Comparison of ENCODE assay signal across 34 cellular contexts in genomic region chr7:25294624-25295023, GRCh38.
"Had no signal": no experiment of that assay in that cellular context is flagged by ENCODE, and none has a peak within 500 bp of the region (broad histone marks: within the 10 kb centered on the region; RNA-seq: fewer than 3 reads in every experiment).

No MANE protein-coding gene starts in this region.

- H3K9me3 ChIP-seq: adrenal gland, body of pancreas, colonic mucosa had no signal

- DNase-seq: activated CD4-positive, alpha-beta memory T cell treated with anti-CD3 and anti-CD28 coated beads for 36 hours; activated CD4-positive, alpha-beta T cell treated with anti-CD3 and anti-CD28 coated beads for 36 hours; activated CD4-positive, alpha-beta T cell treated with anti-CD3 and anti-CD28 coated beads, Interleukin-2, amount 10 ng/mL, durations not matched to agents 24 days and 14 days; activated CD4-positive, CD25-positive, alpha-beta regulatory T cell; activated CD4-positive, CD25-positive, alpha-beta regulatory T cell treated with anti-CD3 and anti-CD28 coated beads, Interleukin-2, amount 50 U/mL, for 72 hours; activated CD8-positive, alpha-beta memory T cell treated with anti-CD3 and anti-CD28 coated beads, Interleukin-2, amount 10 ng/mL, durations not matched to agents 7 days and 5 days; activated CD8-positive, alpha-beta memory T cell treated with anti-CD3 and anti-CD28 coated beads, Interleukin-2, amount 50 U/mL, for 4 hours; activated CD8-positive, alpha-beta T cell treated with anti-CD3 and anti-CD28 coated beads, Interleukin-2, amount 10 ng/mL, durations not matched to agents 7 days and 5 days; activated effector memory CD4-positive, alpha-beta T cell treated with anti-CD3 and anti-CD28 coated beads, Interleukin-2, amount 50 U/mL, for 16 hours; activated naive CD4-positive, alpha-beta T cell treated with anti-CD3 and anti-CD28 coated beads for 36 hours; activated naive CD8-positive, alpha-beta T cell treated with anti-CD3 and anti-CD28 coated beads for 36 hours; activated naive CD8-positive, alpha-beta T cell treated with anti-CD3 and anti-CD28 coated beads, Interleukin-2, amount 50 U/mL, for 24 hours; activated T-cell treated with anti-CD3 and anti-CD28 coated beads, Interleukin-2, amount 50 U/mL, for 1 hour; activated T-cell treated with anti-CD3 and anti-CD28 coated beads, Interleukin-2, amount 50 U/mL, for 48 hours; adrenal gland; amygdala; aorta; body of pancreas; caudate nucleus; cerebellar nuclear complex; colonic mucosa; effector CD8-positive, alpha-beta T cell; foreskin fibroblast; head of caudate nucleus; T-helper 1 cell; T-helper 17 cell; T1000 had no signal

- H3K27ac Mint-ChIP-seq: activated CD4-positive, alpha-beta memory T cell treated with anti-CD3 and anti-CD28 coated beads for 36 hours; activated CD4-positive, alpha-beta T cell treated with anti-CD3 and anti-CD28 coated beads for 36 hours; activated CD4-positive, alpha-beta T cell treated with anti-CD3 and anti-CD28 coated beads, Interleukin-2, amount 10 ng/mL, durations not matched to agents 24 days and 14 days; activated CD8-positive, alpha-beta memory T cell treated with anti-CD3 and anti-CD28 coated beads, Interleukin-2, amount 10 ng/mL, durations not matched to agents 7 days and 5 days; activated CD8-positive, alpha-beta T cell treated with anti-CD3 and anti-CD28 coated beads, Interleukin-2, amount 10 ng/mL, durations not matched to agents 7 days and 5 days; activated naive CD4-positive, alpha-beta T cell treated with anti-CD3 and anti-CD28 coated beads for 36 hours; activated naive CD4-positive, alpha-beta T cell treated with anti-CD3 and anti-CD28 coated beads, Interleukin-2, amount 50 U/mL, for 24 hours; activated naive CD8-positive, alpha-beta T cell treated with anti-CD3 and anti-CD28 coated beads for 36 hours; activated naive CD8-positive, alpha-beta T cell treated with anti-CD3 and anti-CD28 coated beads, Interleukin-2, amount 50 U/mL, for 24 hours; activated T-helper 1 cell treated with anti-CD3 and anti-CD28 coated beads, Interleukin-12 subunit alpha, Interleukin-12 subunit beta, Interleukin-2, Interleukin-4 antibody, amounts not matched to agents 30 ng/mL and 10 ng/mL and 1 ng/mL, durations not matched to agents 14 hours and 24 hours and 36 hours; activated T-helper 2 cell treated with anti-CD3 and anti-CD28 coated beads, Interferon-gamma antibody, Interleukin-2, Interleukin-4, amounts not matched to agents 10 μg/mL and 5 μg/mL and 100 μg/mL, durations not matched to agents 14 hours and 24 hours and 36 hours; T-helper 17 cell; T-helper 2 cell treated with Interferon-gamma antibody and Interleukin-4, amounts not matched to agents 5 μg/mL and 100 μg/mL, for 36 hours had no signal

- H3K4me3 ChIP-seq: adrenal gland, body of pancreas, colonic mucosa had no signal

- H3K27me3 ChIP-seq: adrenal gland, body of pancreas, colonic mucosa had no signal

- H3K27ac ChIP-seq: adrenal gland, body of pancreas, colonic mucosa, epithelial cell of prostate had no signal

- H3K9me3 Mint-ChIP-seq: activated CD4-positive, alpha-beta memory T cell treated with anti-CD3 and anti-CD28 coated beads for 36 hours; activated CD4-positive, alpha-beta T cell treated with anti-CD3 and anti-CD28 coated beads, Interleukin-2, amount 10 ng/mL, durations not matched to agents 24 days and 14 days; activated naive CD4-positive, alpha-beta T cell treated with anti-CD3 and anti-CD28 coated beads for 36 hours; activated naive CD4-positive, alpha-beta T cell treated with anti-CD3 and anti-CD28 coated beads, Interleukin-2, amount 50 U/mL, for 24 hours; activated naive CD8-positive, alpha-beta T cell treated with anti-CD3 and anti-CD28 coated beads for 36 hours; activated naive CD8-positive, alpha-beta T cell treated with anti-CD3 and anti-CD28 coated beads, Interleukin-2, amount 50 U/mL, for 24 hours; activated T-helper 1 cell treated with anti-CD3 and anti-CD28 coated beads, Interleukin-12 subunit alpha, Interleukin-12 subunit beta, Interleukin-2, Interleukin-4 antibody, amounts not matched to agents 30 ng/mL and 10 ng/mL and 1 ng/mL, durations not matched to agents 14 hours and 24 hours and 36 hours; activated T-helper 2 cell treated with anti-CD3 and anti-CD28 coated beads, Interferon-gamma antibody, Interleukin-2, Interleukin-4, amounts not matched to agents 10 μg/mL and 5 μg/mL and 100 μg/mL, durations not matched to agents 14 hours and 24 hours and 36 hours; T-helper 2 cell treated with Interferon-gamma antibody and Interleukin-4, amounts not matched to agents 5 μg/mL and 100 μg/mL, for 36 hours had no signal

- H3K27me3 Mint-ChIP-seq: activated CD4-positive, alpha-beta memory T cell treated with anti-CD3 and anti-CD28 coated beads for 36 hours; activated CD4-positive, alpha-beta T cell treated with anti-CD3 and anti-CD28 coated beads for 36 hours; activated naive CD8-positive, alpha-beta T cell treated with anti-CD3 and anti-CD28 coated beads for 36 hours; activated naive CD8-positive, alpha-beta T cell treated with anti-CD3 and anti-CD28 coated beads, Interleukin-2, amount 50 U/mL, for 24 hours had no signal

- H3K4me1 Mint-ChIP-seq: activated CD4-positive, alpha-beta T cell treated with anti-CD3 and anti-CD28 coated beads for 36 hours; activated CD4-positive, alpha-beta T cell treated with anti-CD3 and anti-CD28 coated beads, Interleukin-2, amount 10 ng/mL, durations not matched to agents 24 days and 14 days; activated CD8-positive, alpha-beta memory T cell treated with anti-CD3 and anti-CD28 coated beads, Interleukin-2, amount 10 ng/mL, durations not matched to agents 7 days and 5 days; activated naive CD4-positive, alpha-beta T cell treated with anti-CD3 and anti-CD28 coated beads, Interleukin-2, amount 50 U/mL, for 24 hours; activated naive CD8-positive, alpha-beta T cell treated with anti-CD3 and anti-CD28 coated beads for 36 hours; activated naive CD8-positive, alpha-beta T cell treated with anti-CD3 and anti-CD28 coated beads, Interleukin-2, amount 50 U/mL, for 24 hours; T-helper 17 cell had no signal

- ATAC-seq: activated CD4-positive, alpha-beta T cell treated with anti-CD3 and anti-CD28 coated beads for 36 hours; activated CD8-positive, alpha-beta memory T cell treated with anti-CD3 and anti-CD28 coated beads, Interleukin-2, amount 10 ng/mL, durations not matched to agents 7 days and 5 days; activated CD8-positive, alpha-beta T cell treated with anti-CD3 and anti-CD28 coated beads, Interleukin-2, amount 10 ng/mL, durations not matched to agents 7 days and 5 days; activated naive CD8-positive, alpha-beta T cell treated with anti-CD3 and anti-CD28 coated beads, Interleukin-2, amount 50 U/mL, for 24 hours; body of pancreas; T-helper 17 cell had no signal

- FAIRE-seq: endothelial cell of umbilical vein, frontal cortex had no signal

- H3K36me3 ChIP-seq: adrenal gland, colonic mucosa had no signal

- H3K4me1 ChIP-seq: adrenal gland, body of pancreas, colonic mucosa had no signal

- H3K4me3 Mint-ChIP-seq: activated CD4-positive, alpha-beta memory T cell treated with anti-CD3 and anti-CD28 coated beads for 36 hours; activated CD4-positive, alpha-beta T cell treated with anti-CD3 and anti-CD28 coated beads for 36 hours; activated CD4-positive, alpha-beta T cell treated with anti-CD3 and anti-CD28 coated beads, Interleukin-2, amount 10 ng/mL, durations not matched to agents 24 days and 14 days; activated CD8-positive, alpha-beta memory T cell treated with anti-CD3 and anti-CD28 coated beads, Interleukin-2, amount 10 ng/mL, durations not matched to agents 7 days and 5 days; activated CD8-positive, alpha-beta T cell treated with anti-CD3 and anti-CD28 coated beads, Interleukin-2, amount 10 ng/mL, durations not matched to agents 7 days and 5 days; activated naive CD4-positive, alpha-beta T cell treated with anti-CD3 and anti-CD28 coated beads for 36 hours; activated naive CD4-positive, alpha-beta T cell treated with anti-CD3 and anti-CD28 coated beads, Interleukin-2, amount 50 U/mL, for 24 hours; activated naive CD8-positive, alpha-beta T cell treated with anti-CD3 and anti-CD28 coated beads for 36 hours; activated naive CD8-positive, alpha-beta T cell treated with anti-CD3 and anti-CD28 coated beads, Interleukin-2, amount 50 U/mL, for 24 hours; activated T-helper 1 cell treated with anti-CD3 and anti-CD28 coated beads, Interleukin-12 subunit alpha, Interleukin-12 subunit beta, Interleukin-2, Interleukin-4 antibody, amounts not matched to agents 30 ng/mL and 10 ng/mL and 1 ng/mL, durations not matched to agents 14 hours and 24 hours and 36 hours; T-helper 17 cell; T-helper 2 cell treated with Interferon-gamma antibody and Interleukin-4, amounts not matched to agents 5 μg/mL and 100 μg/mL, for 36 hours had no signal
